7 cellular contexts compared by ENCODE assay signal in the genomic region with DNA sequence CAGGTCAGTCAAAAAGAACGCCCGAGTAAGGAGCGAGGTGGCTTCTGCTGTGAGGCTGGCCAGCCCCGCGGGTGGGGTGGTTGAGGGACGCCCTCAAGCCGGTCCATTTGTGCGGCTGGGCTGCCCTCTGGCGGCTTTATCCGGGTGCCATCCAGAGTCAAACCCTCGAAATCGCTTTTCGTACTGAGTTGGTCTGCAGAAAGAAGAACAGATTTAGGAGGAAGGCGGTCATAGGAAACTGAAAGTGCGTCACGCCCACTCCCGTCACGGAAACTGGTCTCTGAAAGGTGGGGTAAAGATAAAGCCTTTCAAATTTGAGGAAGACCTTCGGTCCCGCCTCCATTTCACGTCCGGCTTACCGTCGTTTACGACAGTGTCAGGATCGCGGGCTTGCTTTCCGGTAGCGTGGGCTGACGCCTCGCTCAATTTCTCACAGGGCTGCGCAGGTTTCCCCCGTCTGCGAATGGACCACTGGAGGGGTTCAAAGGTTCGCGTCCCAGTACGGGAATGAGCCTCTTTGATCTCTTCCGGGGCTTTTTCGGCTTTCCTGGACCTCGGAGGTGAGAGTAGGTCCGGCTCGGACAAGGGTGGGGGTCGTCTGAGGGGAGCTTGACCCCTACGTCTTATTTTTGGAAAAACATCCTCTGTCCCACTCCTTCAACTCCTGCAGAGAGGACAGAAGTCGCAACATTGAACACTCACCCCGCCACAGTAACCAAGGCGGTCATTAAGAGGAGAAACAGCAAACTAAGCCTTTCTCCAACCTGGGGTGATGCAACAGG. TPM values are rescaled to one million over a fixed set of nuclear protein-coding genes. Genes with fewer than 3 reads are reported as not detected.
DNase-seq lines count a peak whose midpoint lies in the region; ATAC-seq and TF ChIP-seq lines count a peak whose summit lies in the region.

TSS of gene HAX1 (plus strand) at position 413 of the 782 bp plus-strand sequence. CDS start at position 508, 95 bp downstream.

- peak; percentile 75 to 90 (median 89) for TF ChIP-seq CTCF in ascending aorta (IDR thresholded peaks at IDR 0.05)

- peaks cover 0 to 5% of the 10 kb centered on the region in 2 donors for H3K4me1 ChIP-seq in ascending aorta

- peak; percentile 91 for ATAC-seq in HG02938 (IDR thresholded peaks at IDR 0.05; ENCODE audit: unreplicated experiment)

- H3K36me3 ChIP-seq in ascending aorta = peaks cover 44 to 45% of the 10 kb centered on the region in 2 donors

- H3K9me3 ChIP-seq in ascending aorta = no peaks in the 10 kb centered on the region

- peak; percentile 80 for TF ChIP-seq POLR2A in GM15510 (IDR thresholded peaks at IDR 0.05; ENCODE audit: borderline replicate concordance, extremely low read depth, insufficient read length)

- intact Hi-C loops in T-helper 2 cell treated with Interferon-gamma antibody and Interleukin-4, amounts not matched to agents 100 ng/mL and 5 ng/mL, for 36 hours (cut with micrococcal nuclease) = loop anchor here (1.0 to 2.0 kb wide), 9 partner anchors 52 to 601 kb away; partner anchors contain the start of genes RPS27 and UBAP2L
- intact Hi-C loops in ascending aorta (cut with DNase I) = loop anchor here (1.0 to 5.0 kb wide), 8 partner anchors 52 to 326 kb away; partner anchors contain the start of genes DENND4B, RPS27, UBAP2L and UBE2Q1

- peak; percentile 93 to 97 for DNase-seq in NCI-H187 (lab: John Stamatoyannopoulos, UW)
- DNase-seq in ascending aorta (ENCODE audit: low spot score in 2 of 2) = peak; percentile 87 to 97
- peak; percentile 89 for DNase-seq in hepatic stellate cell (ENCODE audit: low spot score)
- peak; percentile 93 for DNase-seq in renal cortical epithelial cell (ENCODE audit: low read depth)

- H3K27me3 ChIP-seq in ascending aorta = no peaks in the 10 kb centered on the region

- H3K27ac ChIP-seq in ascending aorta = peak within 1 kb of the TSS; percentile 81 to 96

- peak within 1 kb of the TSS; percentile 75 to 97 for H3K4me3 ChIP-seq in ascending aorta

RNA-seq across cellular contexts. Expression of gene HAX1, which starts in this region (rescaled TPM):
- total RNA-seq in T-helper 2 cell treated with Interferon-gamma antibody and Interleukin-4, amounts not matched to agents 100 ng/mL and 5 ng/mL, for 36 hours = 112 and 115 TPM in 2 replicates
- total RNA-seq in ascending aorta (270 TPM), renal cortical epithelial cell (46.1 and 132 TPM in 2 replicates)

Comparison
In these comparisons a context has a peak if more than half of its experiments do, and no peak if none do; other contexts are left out.
1. Peak in every context shown above with its lines: DNase-seq, ATAC-seq, H3K4me3 ChIP-seq and H3K27ac ChIP-seq.